Comparison of ENCODE assay signal across 8 cellular contexts in the genomic region with DNA sequence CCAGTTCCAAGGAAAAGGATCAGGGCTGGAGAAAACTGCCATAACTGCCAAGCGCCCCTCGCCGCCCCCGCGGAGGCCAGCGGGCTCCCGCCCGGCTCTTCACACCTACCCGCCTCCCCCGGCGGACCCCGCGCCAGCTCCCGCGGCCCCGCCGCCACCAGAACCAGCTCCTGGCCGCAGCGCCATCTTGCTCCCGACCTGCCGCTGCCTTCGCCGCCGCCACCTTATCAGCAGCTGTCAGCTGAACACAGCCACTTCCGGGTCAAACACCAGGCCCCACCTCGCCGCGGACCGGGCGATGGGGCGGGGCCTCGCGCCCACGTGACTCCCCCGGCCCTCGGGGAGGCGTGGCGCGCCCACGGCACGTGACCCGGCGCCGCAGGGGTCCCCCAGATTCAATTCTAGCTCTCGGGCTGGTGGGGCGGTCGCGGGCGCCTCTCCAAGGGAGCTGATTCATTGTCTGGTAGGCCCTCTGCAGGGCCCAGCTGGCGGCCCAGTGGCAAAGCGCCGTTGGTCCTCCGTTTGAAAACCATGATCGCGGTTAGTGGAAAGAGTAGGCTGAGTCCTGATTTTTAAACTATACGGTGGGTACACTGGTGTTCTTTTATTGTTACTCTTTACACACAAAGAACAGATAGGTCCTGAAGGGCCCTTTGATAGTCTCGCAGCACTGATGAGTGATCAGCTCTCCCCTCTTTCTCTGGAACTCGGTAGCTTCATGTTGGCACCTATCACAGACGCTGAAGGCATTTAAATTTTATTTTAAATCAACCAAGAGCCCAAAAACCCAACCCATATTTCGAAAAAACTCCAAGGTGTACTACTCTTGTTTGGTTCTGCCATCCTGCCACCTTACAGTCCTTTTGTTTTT. TPM values are rescaled to one million over a fixed set of nuclear protein-coding genes. Genes with fewer than 3 reads are reported as not detected.
DNase-seq lines count a peak whose midpoint lies in the region; ATAC-seq and TF ChIP-seq lines count a peak whose summit lies in the region.

A gene with protein sequence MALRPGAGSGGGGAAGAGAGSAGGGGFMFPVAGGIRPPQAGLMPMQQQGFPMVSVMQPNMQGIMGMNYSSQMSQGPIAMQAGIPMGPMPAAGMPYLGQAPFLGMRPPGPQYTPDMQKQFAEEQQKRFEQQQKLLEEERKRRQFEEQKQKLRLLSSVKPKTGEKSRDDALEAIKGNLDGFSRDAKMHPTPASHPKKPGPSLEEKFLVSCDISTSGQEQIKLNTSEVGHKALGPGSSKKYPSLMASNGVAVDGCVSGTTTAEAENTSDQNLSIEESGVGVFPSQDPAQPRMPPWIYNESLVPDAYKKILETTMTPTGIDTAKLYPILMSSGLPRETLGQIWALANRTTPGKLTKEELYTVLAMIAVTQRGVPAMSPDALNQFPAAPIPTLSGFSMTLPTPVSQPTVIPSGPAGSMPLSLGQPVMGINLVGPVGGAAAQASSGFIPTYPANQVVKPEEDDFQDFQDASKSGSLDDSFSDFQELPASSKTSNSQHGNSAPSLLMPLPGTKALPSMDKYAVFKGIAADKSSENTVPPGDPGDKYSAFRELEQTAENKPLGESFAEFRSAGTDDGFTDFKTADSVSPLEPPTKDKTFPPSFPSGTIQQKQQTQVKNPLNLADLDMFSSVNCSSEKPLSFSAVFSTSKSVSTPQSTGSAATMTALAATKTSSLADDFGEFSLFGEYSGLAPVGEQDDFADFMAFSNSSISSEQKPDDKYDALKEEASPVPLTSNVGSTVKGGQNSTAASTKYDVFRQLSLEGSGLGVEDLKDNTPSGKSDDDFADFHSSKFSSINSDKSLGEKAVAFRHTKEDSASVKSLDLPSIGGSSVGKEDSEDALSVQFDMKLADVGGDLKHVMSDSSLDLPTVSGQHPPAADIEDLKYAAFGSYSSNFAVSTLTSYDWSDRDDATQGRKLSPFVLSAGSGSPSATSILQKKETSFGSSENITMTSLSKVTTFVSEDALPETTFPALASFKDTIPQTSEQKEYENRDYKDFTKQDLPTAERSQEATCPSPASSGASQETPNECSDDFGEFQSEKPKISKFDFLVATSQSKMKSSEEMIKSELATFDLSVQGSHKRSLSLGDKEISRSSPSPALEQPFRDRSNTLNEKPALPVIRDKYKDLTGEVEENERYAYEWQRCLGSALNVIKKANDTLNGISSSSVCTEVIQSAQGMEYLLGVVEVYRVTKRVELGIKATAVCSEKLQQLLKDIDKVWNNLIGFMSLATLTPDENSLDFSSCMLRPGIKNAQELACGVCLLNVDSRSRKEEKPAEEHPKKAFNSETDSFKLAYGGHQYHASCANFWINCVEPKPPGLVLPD (N-terminal part only) (minus strand): TSS at position 249 of the 871 bp plus-strand sequence. CDS start 63 bp downstream, at position 186.

- peaks cover 32% of the 10 kb centered on the region for H3K36me3 Mint-ChIP-seq in activated B cell treated with CpG ODN at 0.5 μM for 24 hours (ENCODE audit: low read depth)

- H3K27me3 Mint-ChIP-seq in activated B cell treated with CpG ODN at 0.5 μM for 24 hours: no peaks in the 10 kb centered on the region

- peak; percentile 99 for DNase-seq in AG08396 (ENCODE audit: low spot score)
- DNase-seq in NCI-H226: peak; percentile 90
- DNase-seq in activated B cell treated with CpG ODN at 0.5 μM for 24 hours: peak; percentile 98
- peak; percentile 95 for DNase-seq in central memory CD4-positive, alpha-beta T cell
- DNase-seq in iris pigment epithelial cell (ENCODE audit: low read depth): peak; percentile 95
- peak; percentile 92 for DNase-seq in stimulated activated CD4-positive, alpha-beta T cell treated with anti-CD3 and anti-CD28 coated beads, Interleukin-12 subunit alpha, Interleukin-12 subunit beta, amount 100 ng/mL, for 4 hours

- ATAC-seq in HG03196 (IDR thresholded peaks at IDR 0.05; ENCODE audit: unreplicated experiment): peak; percentile 86
- ATAC-seq in activated B cell treated with CpG ODN at 0.5 μM for 24 hours (ENCODE audit: low read depth): peak; percentile 85

- CTCF ChIA-PET in activated B cell treated with CpG ODN at 0.5 μM for 24 hours (lab: Charles Lee): interaction anchor here (1.0 to 2.5 kb wide), 6 partner anchors 9 to 207 kb away, joined by 3 to 10 read pairs (median 5); no protein-coding TSS in a partner anchor

- peak within 1 kb of the TSS; percentile 92 for H3K27ac Mint-ChIP-seq in activated B cell treated with CpG ODN at 0.5 μM for 24 hours

- H3K9me3 Mint-ChIP-seq in activated B cell treated with CpG ODN at 0.5 μM for 24 hours: no peaks in the 10 kb centered on the region

- intact Hi-C loops in activated B cell treated with CpG ODN at 0.5 μM for 24 hours (cut with micrococcal nuclease): loop anchor here (1.0 to 2.0 kb wide), 3 partner anchors 33 to 251 kb away; a partner anchor contains a TSS

- TF ChIP-seq POLR2A in GM18951 (IDR thresholded peaks at IDR 0.05; ENCODE audit: extremely low read depth, insufficient read depth, insufficient read length): peak; percentile 95

- peaks cover 42% of the 10 kb centered on the region for H3K4me1 Mint-ChIP-seq in activated B cell treated with CpG ODN at 0.5 μM for 24 hours

- POLR2A ChIA-PET in activated B cell treated with CpG ODN at 0.5 μM for 24 hours (lab: Charles Lee): interaction anchor here (0.6 to 2.8 kb wide), 20 partner anchors 9 to 1300 kb away, joined by 3 to 16 read pairs (median 4); a partner anchor contains a TSS

- H3K4me3 Mint-ChIP-seq in activated B cell treated with CpG ODN at 0.5 μM for 24 hours: peak within 1 kb of the TSS; percentile 94

- no peak for TF ChIP-seq CTCF in activated B cell treated with CpG ODN at 0.5 μM for 24 hours (IDR thresholded peaks at IDR 0.05)

- in situ Hi-C loops in GM18951 (cut with MboI; ENCODE audit: low sequenced_read_pairs, unreplicated experiment): no loop called here

RNA-seq across cellular contexts. Expression of the gene that starts here (rescaled TPM):
- total RNA-seq in activated B cell treated with CpG ODN at 0.5 μM for 24 hours: 83.7 and 89.8 TPM in 2 replicates

Comparison
In these comparisons a context has a peak if more than half of its experiments do, and no peak if none do; other contexts are left out.
1. Peak in every context shown above with its lines: DNase-seq and ATAC-seq.